ENCODE assay signal across 8 cellular contexts in genomic region chr2:7672027-7672684, GRCh38.
DNase-seq lines count a peak whose midpoint lies in the region; ATAC-seq, FAIRE-seq and TF ChIP-seq lines count a peak whose summit lies in the region.

No MANE protein-coding gene starts in this region.

- DNase-seq in CD4-positive, CD25-positive, alpha-beta regulatory T cell: peak in 2 of 3 donors; percentile 3 to 42
- DNase-seq in HuH-7 (ENCODE audit: low spot score) (peak; percentile 23), UCSD-AML1 (lab: John Stamatoyannopoulos, UW; ENCODE audit: unreplicated experiment) (peak; percentile 37), choroid plexus epithelial cell (ENCODE audit: low read depth) (peak; percentile 45), naive B cell (peak; percentile 7), urothelium cell line (ENCODE audit: low spot score) (peak; percentile 43), cortex of kidney (lab: John Stamatoyannopoulos, UW) (no peak), NOMO-1 treated with DMSO at 0.1 percent for 48 hours (lab: John Stamatoyannopoulos, UW; ENCODE audit: unreplicated experiment) (no peak)

- H3K27me3 ChIP-seq in CD4-positive, CD25-positive, alpha-beta regulatory T cell (ENCODE audit: control insufficient read depth, insufficient read depth, low read length): no peaks in the 10 kb centered on the region

- H3K4me1 Mint-ChIP-seq in CD4-positive, CD25-positive, alpha-beta regulatory T cell: peaks cover 0 to 12% (median 8%) of the 10 kb centered on the region in 4 donors
- H3K4me1 Mint-ChIP-seq in naive B cell: no peaks in the 10 kb centered on the region

- no peak overlapping the region for H3K4me3 ChIP-seq in CD4-positive, CD25-positive, alpha-beta regulatory T cell (ENCODE audit: low read depth, low read length)
- no peak overlapping the region for H3K4me3 ChIP-seq in choroid plexus epithelial cell (ENCODE audit: low read depth, low read length)

- H3K27me3 Mint-ChIP-seq in CD4-positive, CD25-positive, alpha-beta regulatory T cell: no peaks in the 10 kb centered on the region
- peaks cover 3 to 15% (median 7%) of the 10 kb centered on the region in 3 donors for H3K27me3 Mint-ChIP-seq in naive B cell

- FAIRE-seq in urothelium cell line (lab: Jason Lieb, UNC): no peak

- H3K4me1 ChIP-seq in CD4-positive, CD25-positive, alpha-beta regulatory T cell (ENCODE audit: control insufficient read depth, insufficient read depth, low read length, poor library complexity, severe bottlenecking): no peaks in the 10 kb centered on the region

- H3K36me3 ChIP-seq in CD4-positive, CD25-positive, alpha-beta regulatory T cell (ENCODE audit: control insufficient read depth, insufficient read depth, low read length): no peaks in the 10 kb centered on the region

- H3K27ac Mint-ChIP-seq in CD4-positive, CD25-positive, alpha-beta regulatory T cell: no peak overlapping the region
- H3K27ac Mint-ChIP-seq in naive B cell: no peak overlapping the region

- H3K9me3 Mint-ChIP-seq in CD4-positive, CD25-positive, alpha-beta regulatory T cell: peaks cover 0 to 1% (median 0%) of the 10 kb centered on the region in 7 donors
- peaks cover 0 to 3% (median 0%) of the 10 kb centered on the region in 7 donors for H3K9me3 Mint-ChIP-seq in naive B cell

- H3K27ac ChIP-seq in CD4-positive, CD25-positive, alpha-beta regulatory T cell (ENCODE audit: insufficient read depth, low read length, poor library complexity, severe bottlenecking): no peak overlapping the region

- peaks cover 0 to 3% of the 10 kb centered on the region in 2 experiments for H3K9me3 ChIP-seq in CD4-positive, CD25-positive, alpha-beta regulatory T cell (ENCODE audit: control insufficient read depth in 2 of 2, low read length in 2 of 2)

- no peaks in the 10 kb centered on the region for H3K36me3 Mint-ChIP-seq in CD4-positive, CD25-positive, alpha-beta regulatory T cell
- peaks cover 0 to 4% of the 10 kb centered on the region in 2 donors for H3K36me3 Mint-ChIP-seq in naive B cell

- TF ChIP-seq CTCF in choroid plexus epithelial cell (conservative IDR thresholded peaks at IDR 0.05; ENCODE audit: low read depth, low read length): peak; percentile 61

- peak overlapping the region in 1 of 4 donors; percentile 15 for H3K4me3 Mint-ChIP-seq in CD4-positive, CD25-positive, alpha-beta regulatory T cell
- no peak overlapping the region for H3K4me3 Mint-ChIP-seq in naive B cell

- ATAC-seq in CD4-positive, CD25-positive, alpha-beta regulatory T cell (ENCODE audit: low read depth in 2 of 2): no peak
- no peak for ATAC-seq in naive B cell (ENCODE audit: low read depth in 2 of 2)

Comparison
In these comparisons a context has a peak if more than half of its experiments do, and no peak if none do; other contexts are left out.
1. DNase-seq: peak in CD4-positive, CD25-positive, alpha-beta regulatory T cell (2 of 3), HuH-7 (single experiment), UCSD-AML1 (single experiment), choroid plexus epithelial cell (single experiment), naive B cell (single experiment) and urothelium cell line (single experiment); none in cortex of kidney (single experiment) and NOMO-1 treated with DMSO at 0.1 percent for 48 hours (single experiment).